ENCODE assay signal across 1 cellular context in the genomic region with DNA sequence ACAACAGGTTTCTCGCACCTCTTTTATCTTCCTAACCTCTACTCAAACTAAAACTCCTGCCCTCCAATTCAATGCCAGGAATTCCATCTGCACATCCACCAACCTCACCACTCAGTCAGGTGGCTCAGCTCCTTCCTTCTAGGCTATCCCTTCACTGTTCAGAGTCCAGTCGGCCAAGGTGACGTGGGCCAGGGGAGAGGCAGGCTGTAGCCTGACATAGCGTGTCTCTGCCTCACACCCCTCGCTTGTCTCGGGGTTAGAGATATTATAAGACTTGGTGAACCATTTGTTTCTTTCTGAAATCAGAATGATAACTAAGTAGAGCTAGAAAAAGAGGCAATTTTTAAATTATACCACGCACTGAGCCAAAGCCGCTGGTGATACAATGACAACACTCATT.
TF ChIP-seq lines count a peak whose summit lies in the region.

No MANE protein-coding gene starts in this region.

TF ChIP-seq in IMR-90, 13 proteins besides CTCF, POLR2A, EP300 and RAD21:
- TF ChIP-seq RCOR1 (IDR thresholded peaks at IDR 0.05; ENCODE audit: insufficient replicate concordance, low read length) (no peak), RFX5 (IDR thresholded peaks at IDR 0.05; ENCODE audit: low read depth, low read length) (no peak), CEBPB (IDR thresholded peaks at IDR 0.05; ENCODE audit: low read depth, low read length) (no peak), NFE2L2 (IDR thresholded peaks at IDR 0.05; ENCODE audit: low read depth, low read length) (no peak), MXI1 (IDR thresholded peaks at IDR 0.05; ENCODE audit: borderline replicate concordance, low read depth, low read length) (no peak), CHD1 (IDR thresholded peaks at IDR 0.05; ENCODE audit: low read depth, low read length) (no peak), SMC3 (IDR thresholded peaks at IDR 0.05; ENCODE audit: low read depth, low read length) (no peak), FOS (IDR thresholded peaks at IDR 0.05; ENCODE audit: low read depth, low read length) (no peak), BHLHE40 (IDR thresholded peaks at IDR 0.05; ENCODE audit: low read depth, low read length) (no peak), MAFK (IDR thresholded peaks at IDR 0.05; ENCODE audit: low read depth, low read length) (no peak), MAZ (IDR thresholded peaks at IDR 0.05; ENCODE audit: borderline replicate concordance, low read depth, low read length) (no peak)
- TF ChIP-seq, protein P1, sequence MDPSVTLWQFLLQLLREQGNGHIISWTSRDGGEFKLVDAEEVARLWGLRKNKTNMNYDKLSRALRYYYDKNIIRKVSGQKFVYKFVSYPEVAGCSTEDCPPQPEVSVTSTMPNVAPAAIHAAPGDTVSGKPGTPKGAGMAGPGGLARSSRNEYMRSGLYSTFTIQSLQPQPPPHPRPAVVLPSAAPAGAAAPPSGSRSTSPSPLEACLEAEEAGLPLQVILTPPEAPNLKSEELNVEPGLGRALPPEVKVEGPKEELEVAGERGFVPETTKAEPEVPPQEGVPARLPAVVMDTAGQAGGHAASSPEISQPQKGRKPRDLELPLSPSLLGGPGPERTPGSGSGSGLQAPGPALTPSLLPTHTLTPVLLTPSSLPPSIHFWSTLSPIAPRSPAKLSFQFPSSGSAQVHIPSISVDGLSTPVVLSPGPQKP (IDR thresholded peaks at IDR 0.05; ENCODE audit: borderline replicate concordance, low read depth, low read length): no peak
- TF ChIP-seq, protein P2, sequence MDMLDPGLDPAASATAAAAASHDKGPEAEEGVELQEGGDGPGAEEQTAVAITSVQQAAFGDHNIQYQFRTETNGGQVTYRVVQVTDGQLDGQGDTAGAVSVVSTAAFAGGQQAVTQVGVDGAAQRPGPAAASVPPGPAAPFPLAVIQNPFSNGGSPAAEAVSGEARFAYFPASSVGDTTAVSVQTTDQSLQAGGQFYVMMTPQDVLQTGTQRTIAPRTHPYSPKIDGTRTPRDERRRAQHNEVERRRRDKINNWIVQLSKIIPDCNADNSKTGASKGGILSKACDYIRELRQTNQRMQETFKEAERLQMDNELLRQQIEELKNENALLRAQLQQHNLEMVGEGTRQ (IDR thresholded peaks at IDR 0.05; ENCODE audit: low read depth, low read length): no peak
